ENCODE assay signal across 1 cellular context in the genomic region with DNA sequence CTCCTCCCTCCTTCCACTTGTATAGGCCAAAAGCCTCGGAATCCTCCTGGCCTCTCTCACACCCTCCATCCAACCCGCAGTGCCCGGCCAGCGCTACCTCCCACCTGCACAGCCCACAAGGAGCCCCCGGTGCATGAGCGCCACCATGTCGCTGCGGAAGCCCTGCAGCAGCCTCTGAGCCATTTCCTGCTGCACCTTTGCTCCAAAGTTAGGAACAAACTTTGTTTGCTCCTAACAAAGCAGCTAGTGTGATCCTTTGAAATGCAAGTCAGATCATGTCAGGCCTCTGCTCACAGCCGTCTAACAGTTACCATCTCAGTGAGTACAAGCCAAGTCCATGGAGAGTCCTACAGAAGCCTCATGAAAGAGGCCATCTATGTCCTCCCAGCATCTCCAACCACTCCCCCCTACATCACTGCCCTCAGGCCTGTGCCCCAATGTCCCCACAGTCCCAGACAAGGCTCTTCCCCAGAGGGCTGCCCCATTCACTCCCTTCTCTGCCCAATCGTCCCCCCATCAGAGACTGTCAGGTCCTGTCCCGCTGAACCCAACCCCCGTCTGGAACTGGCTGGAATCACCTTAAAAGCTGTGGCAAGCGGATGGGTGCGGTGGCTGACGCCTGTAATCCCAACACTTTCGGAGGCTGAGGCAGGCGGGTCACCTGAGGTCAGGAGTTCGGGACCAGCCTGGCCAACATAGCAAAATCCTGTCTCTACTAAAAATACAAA.
TF ChIP-seq lines count a peak whose summit lies in the region.

No MANE protein-coding gene starts in this region.

TF ChIP-seq in SK-N-SH, 30 proteins besides CTCF, POLR2A, EP300 and RAD21 (continued from another document):
- TF ChIP-seq, protein P1, sequence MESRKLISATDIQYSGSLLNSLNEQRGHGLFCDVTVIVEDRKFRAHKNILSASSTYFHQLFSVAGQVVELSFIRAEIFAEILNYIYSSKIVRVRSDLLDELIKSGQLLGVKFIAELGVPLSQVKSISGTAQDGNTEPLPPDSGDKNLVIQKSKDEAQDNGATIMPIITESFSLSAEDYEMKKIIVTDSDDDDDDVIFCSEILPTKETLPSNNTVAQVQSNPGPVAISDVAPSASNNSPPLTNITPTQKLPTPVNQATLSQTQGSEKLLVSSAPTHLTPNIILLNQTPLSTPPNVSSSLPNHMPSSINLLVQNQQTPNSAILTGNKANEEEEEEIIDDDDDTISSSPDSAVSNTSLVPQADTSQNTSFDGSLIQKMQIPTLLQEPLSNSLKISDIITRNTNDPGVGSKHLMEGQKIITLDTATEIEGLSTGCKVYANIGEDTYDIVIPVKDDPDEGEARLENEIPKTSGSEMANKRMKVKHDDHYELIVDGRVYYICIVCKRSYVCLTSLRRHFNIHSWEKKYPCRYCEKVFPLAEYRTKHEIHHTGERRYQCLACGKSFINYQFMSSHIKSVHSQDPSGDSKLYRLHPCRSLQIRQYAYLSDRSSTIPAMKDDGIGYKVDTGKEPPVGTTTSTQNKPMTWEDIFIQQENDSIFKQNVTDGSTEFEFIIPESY (IDR thresholded peaks at IDR 0.05; ENCODE audit: borderline replicate concordance, low read depth): no peak
- TF ChIP-seq ELF1 (IDR thresholded peaks at IDR 0.05) (no peak), CHD2 (IDR thresholded peaks at IDR 0.05; ENCODE audit: low read length, partially characterized antibody) (no peak), MXI1 (IDR thresholded peaks at IDR 0.05; ENCODE audit: low read depth, low read length) (no peak), YY1 (IDR thresholded peaks at IDR 0.05; ENCODE audit: low read depth) (no peak), TCF12 (IDR thresholded peaks at IDR 0.05) (no peak), NRF1 (IDR thresholded peaks at IDR 0.05; ENCODE audit: low read depth, low read length) (no peak), SIN3A (IDR thresholded peaks at IDR 0.05; ENCODE audit: borderline replicate concordance, low read depth, low read length) (no peak)
- TF ChIP-seq, protein P2, sequence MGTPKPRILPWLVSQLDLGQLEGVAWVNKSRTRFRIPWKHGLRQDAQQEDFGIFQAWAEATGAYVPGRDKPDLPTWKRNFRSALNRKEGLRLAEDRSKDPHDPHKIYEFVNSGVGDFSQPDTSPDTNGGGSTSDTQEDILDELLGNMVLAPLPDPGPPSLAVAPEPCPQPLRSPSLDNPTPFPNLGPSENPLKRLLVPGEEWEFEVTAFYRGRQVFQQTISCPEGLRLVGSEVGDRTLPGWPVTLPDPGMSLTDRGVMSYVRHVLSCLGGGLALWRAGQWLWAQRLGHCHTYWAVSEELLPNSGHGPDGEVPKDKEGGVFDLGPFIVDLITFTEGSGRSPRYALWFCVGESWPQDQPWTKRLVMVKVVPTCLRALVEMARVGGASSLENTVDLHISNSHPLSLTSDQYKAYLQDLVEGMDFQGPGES (IDR thresholded peaks at IDR 0.05; ENCODE audit: low read depth, low read length): no peak
- TF ChIP-seq, protein P3, sequence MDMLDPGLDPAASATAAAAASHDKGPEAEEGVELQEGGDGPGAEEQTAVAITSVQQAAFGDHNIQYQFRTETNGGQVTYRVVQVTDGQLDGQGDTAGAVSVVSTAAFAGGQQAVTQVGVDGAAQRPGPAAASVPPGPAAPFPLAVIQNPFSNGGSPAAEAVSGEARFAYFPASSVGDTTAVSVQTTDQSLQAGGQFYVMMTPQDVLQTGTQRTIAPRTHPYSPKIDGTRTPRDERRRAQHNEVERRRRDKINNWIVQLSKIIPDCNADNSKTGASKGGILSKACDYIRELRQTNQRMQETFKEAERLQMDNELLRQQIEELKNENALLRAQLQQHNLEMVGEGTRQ (IDR thresholded peaks at IDR 0.05; ENCODE audit: borderline replicate concordance, low read depth, low read length): no peak
